In the genomic region with DNA sequence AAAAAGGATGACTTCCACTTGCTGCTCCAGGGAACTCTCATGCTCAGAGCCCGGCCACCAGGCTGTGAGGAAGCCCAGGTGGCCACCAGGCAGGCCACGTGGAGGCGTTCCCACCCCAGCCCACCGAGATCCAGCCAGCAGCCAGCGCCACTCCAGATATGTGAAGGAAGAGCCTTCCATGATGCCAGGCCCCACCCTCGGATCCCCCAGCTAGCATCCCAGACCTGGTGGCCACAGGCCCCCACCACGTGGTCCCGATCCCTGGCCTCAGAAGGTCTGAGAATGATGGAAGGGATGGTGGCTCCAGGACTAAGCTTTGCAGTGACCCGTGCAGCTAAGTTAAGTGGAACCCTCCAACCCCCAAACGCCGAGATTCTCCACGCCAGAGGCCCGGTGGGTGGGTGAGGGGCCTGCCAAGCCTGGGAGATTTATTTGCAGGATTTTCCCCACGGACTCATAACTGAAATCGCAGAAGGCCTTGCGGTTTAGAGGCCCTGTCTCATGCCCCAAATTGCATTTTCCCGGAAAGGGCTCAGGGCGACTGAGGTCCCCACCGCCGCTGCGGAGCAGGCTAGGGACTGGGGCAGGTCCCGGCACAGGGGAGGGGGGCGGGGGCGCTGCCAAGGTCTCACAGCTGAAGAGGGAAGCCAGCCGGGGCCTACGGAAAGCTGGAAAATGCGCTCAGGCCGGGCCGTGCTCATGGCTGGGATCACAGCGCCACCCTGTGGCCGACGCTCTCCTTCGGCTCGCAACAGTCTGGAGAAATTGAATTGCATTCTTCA, we compare ENCODE assay signal across 8 cellular contexts. TPM values are rescaled to one million over a fixed set of nuclear protein-coding genes. Genes with fewer than 3 reads are reported as not detected.
DNase-seq lines count a peak whose midpoint lies in the region; ATAC-seq and TF ChIP-seq lines count a peak whose summit lies in the region.

No MANE protein-coding gene starts in this region.

- no peak overlapping the region for H3K18ac ChIP-seq in H9 (ENCODE audit: insufficient read length, low read depth, low read length)

- no peak overlapping the region for H2BK5ac ChIP-seq in H9 (ENCODE audit: insufficient read length, low read length)

- H3K4me1 Mint-ChIP-seq in Calu3 (ENCODE audit: low read depth, unreplicated experiment) (no peaks in the 10 kb centered on the region), H9 (peaks cover 7 to 12% of the 10 kb centered on the region in 2 experiments)
- H3K4me1 Mint-ChIP-seq in dendritic cell treated with granulocyte-macrophage colony-stimulating factor and Interleukin-4, amounts not matched to agents 40 ng/mL and 50 ng/mL, for 4 days (ENCODE audit: low read depth): no peaks in the 10 kb centered on the region

- H3K4me3 ChIP-seq in left lung: no peak overlapping the region

- H4K8ac ChIP-seq in H9 (replicated peaks; ENCODE audit: insufficient read length, low read depth, low read length): no peak overlapping the region

- no peak overlapping the region for H2BK120ac ChIP-seq in H9 (ENCODE audit: low read depth, low read length, poor library complexity, severe bottlenecking)

- H3K4me3 Mint-ChIP-seq in Calu3 (ENCODE audit: low read depth, unreplicated experiment): no peak overlapping the region
- no peak overlapping the region for H3K4me3 Mint-ChIP-seq in H9
- no peak overlapping the region for H3K4me3 Mint-ChIP-seq in dendritic cell treated with granulocyte-macrophage colony-stimulating factor and Interleukin-4, amounts not matched to agents 40 ng/mL and 50 ng/mL, for 4 days

- H2AK5ac ChIP-seq in H9 (ENCODE audit: insufficient read length, low read length): no peak overlapping the region

- H3K4me1 ChIP-seq in H9 (ENCODE audit: insufficient read depth, low read length) (no peaks in the 10 kb centered on the region), left lung (peaks cover 6 to 8% of the 10 kb centered on the region in 2 donors)

- H4K91ac ChIP-seq in H9 (ENCODE audit: insufficient read length, low read depth, low read length): no peak overlapping the region

- intact Hi-C loops in Calu3 (cut with micrococcal nuclease; ENCODE audit: unreplicated experiment): loop anchor here (5.0 kb wide), 1 partner anchor 816 kb away; no protein-coding TSS in a partner anchor
- intact Hi-C loops in dendritic cell treated with granulocyte-macrophage colony-stimulating factor and Interleukin-4, amounts not matched to agents 40 ng/mL and 50 ng/mL, for 4 days (cut with micrococcal nuclease): loop anchor here (1.0 to 5.0 kb wide), 4 partner anchors 758 to 1031 kb away; no protein-coding TSS in a partner anchor
- intact Hi-C loops in left lung (cut with DNase I): no loop called here

- H3K79me1 ChIP-seq in H9 (ENCODE audit: insufficient read depth, low read depth, low read length, poor library complexity, severe bottlenecking): no peaks in the 10 kb centered on the region

- H3K9ac ChIP-seq in H9 (ENCODE audit: extremely low read depth, insufficient read length, low read length): no peak overlapping the region

- no peaks in the 10 kb centered on the region for H3K79me2 ChIP-seq in H9 (ENCODE audit: insufficient read depth, low read length)

- no peak overlapping the region for H2AFZ ChIP-seq in H9 (ENCODE audit: low read length)

- H4K20me1 ChIP-seq in H9 (ENCODE audit: control insufficient read depth, insufficient read depth, insufficient read length): no peaks in the 10 kb centered on the region

- no peak overlapping the region for H4K5ac ChIP-seq in H9 (ENCODE audit: insufficient read length, low read depth, low read length)

- no peak overlapping the region for H3K27ac ChIP-seq in H9 (ENCODE audit: insufficient read length, low read depth, low read length)
- no peak overlapping the region for H3K27ac ChIP-seq in left lung

- peak; percentile 19 for DNase-seq in Calu3
- DNase-seq in H9: peak; percentile 85
- DNase-seq in NCI-H2171 (lab: John Stamatoyannopoulos, UW): peak; percentile 89
- DNase-seq in activated CD4-positive, CD25-positive, alpha-beta regulatory T cell (lab: John Stamatoyannopoulos, UW): peak in 3 of 4 experiments; percentile 2 to 12 (median 5)
- DNase-seq in left lung: peak; percentile 62 to 86
- DNase-seq in stimulated activated CD4-positive, alpha-beta T cell treated with anti-CD3 and anti-CD28 coated beads, Interleukin-4, amount 100 ng/mL, for 4 hours: peak; percentile 17 to 49

- BruUV-seq in Calu3 (replicated peaks; lab: Mats Ljungman, UMichigan): no TSS peak

- H3K27me3 ChIP-seq in H9 (ENCODE audit: insufficient read depth, low read length) (no peaks in the 10 kb centered on the region), left lung (peaks cover 0 to 5% of the 10 kb centered on the region in 2 donors)

- ATAC-seq in left lung: peak; percentile 99
- no peak for ATAC-seq in HG03108 (IDR thresholded peaks at IDR 0.05; ENCODE audit: unreplicated experiment)

- no peak overlapping the region for H2BK15ac ChIP-seq in H9 (ENCODE audit: low read depth, low read length)

- TF ChIP-seq CTCF in Calu3 (IDR thresholded peaks at IDR 0.05; ENCODE audit: unreplicated experiment) (peak; percentile 23), H9 (conservative IDR thresholded peaks at IDR 0.05) (peak; percentile 95), left lung (IDR thresholded peaks at IDR 0.05) (peak; percentile 78 to 80)

- H3K36me3 ChIP-seq in left lung: no peaks in the 10 kb centered on the region

- H3K9me3 ChIP-seq in H9 (ENCODE audit: control insufficient read depth, low read depth, low read length) (no peaks in the 10 kb centered on the region), left lung (no peaks in the 10 kb centered on the region)

- no peak overlapping the region; the same call in 1 of the 2 replicates for H3K14ac ChIP-seq in H9 (ENCODE audit: insufficient read depth, low read length)

- no CpG with 5 or more reads among the region's 34 CpGs for WGBS in H9 (ENCODE audit: extremely low coverage, insufficient read length, low lambda C conversion rate)

- H3K9me3 Mint-ChIP-seq in Calu3 (ENCODE audit: low read depth, unreplicated experiment) (no peaks in the 10 kb centered on the region), H9 (peaks cover 16 to 21% of the 10 kb centered on the region in 2 experiments)
- H3K9me3 Mint-ChIP-seq in dendritic cell treated with granulocyte-macrophage colony-stimulating factor and Interleukin-4, amounts not matched to agents 40 ng/mL and 50 ng/mL, for 4 days: no peaks in the 10 kb centered on the region

- CTCF ChIA-PET in Calu3 (lab: Charles Lee): no interaction called here

- no peaks in the 10 kb centered on the region for H3K36me3 Mint-ChIP-seq in Calu3 (ENCODE audit: insufficient read depth, unreplicated experiment)
- peaks cover 7 to 18% (median 11%) of the 10 kb centered on the region in 3 experiments; a peak in 6 of 7 replicates for H3K36me3 Mint-ChIP-seq in H9 (ENCODE audit: insufficient read depth in 1 of 3, low read depth in 3 of 3)
- H3K36me3 Mint-ChIP-seq in dendritic cell treated with granulocyte-macrophage colony-stimulating factor and Interleukin-4, amounts not matched to agents 40 ng/mL and 50 ng/mL, for 4 days (ENCODE audit: low read depth): no peaks in the 10 kb centered on the region

- no peak overlapping the region for H3T11ph ChIP-seq in H9 (ENCODE audit: low read length)

- no peak overlapping the region for H3K27ac Mint-ChIP-seq in Calu3 (ENCODE audit: unreplicated experiment)
- no peak overlapping the region for H3K27ac Mint-ChIP-seq in H9
- peak overlapping the region; percentile 35 for H3K27ac Mint-ChIP-seq in dendritic cell treated with granulocyte-macrophage colony-stimulating factor and Interleukin-4, amounts not matched to agents 40 ng/mL and 50 ng/mL, for 4 days

- H2BK20ac ChIP-seq in H9 (ENCODE audit: low read depth, low read length, poor library complexity, severe bottlenecking): no peak overlapping the region

- no peak overlapping the region for H3K4ac ChIP-seq in H9 (ENCODE audit: low read depth, low read length)

- H2BK12ac ChIP-seq in H9 (ENCODE audit: insufficient read length, low read depth, low read length): no peak overlapping the region

- H3K56ac ChIP-seq in H9 (ENCODE audit: insufficient read length, low read depth, low read length): no peak overlapping the region

- no peaks in the 10 kb centered on the region for H3K23me2 ChIP-seq in H9 (ENCODE audit: insufficient read length, low read depth, low read length, poor library complexity, severe bottlenecking)

- H3K27me3 Mint-ChIP-seq in Calu3 (ENCODE audit: unreplicated experiment): no peaks in the 10 kb centered on the region
- H3K27me3 Mint-ChIP-seq in H9 (ENCODE audit: low read depth): peaks cover 16% of the 10 kb centered on the region
- peaks cover 7% of the 10 kb centered on the region for H3K27me3 Mint-ChIP-seq in dendritic cell treated with granulocyte-macrophage colony-stimulating factor and Interleukin-4, amounts not matched to agents 40 ng/mL and 50 ng/mL, for 4 days

- H3K4me2 ChIP-seq in H9 (ENCODE audit: insufficient read depth, insufficient read length, low read length): no peak overlapping the region

- no peak overlapping the region for H3K23ac ChIP-seq in H9 (ENCODE audit: insufficient read length, low read depth, low read length)

RNA-seq across cellular contexts. Expression of a gene that starts 31.1 kb away (rescaled TPM):
- total RNA-seq in Calu3 (2022) (not detected in 2 replicates), H9 (2021) (not detected in 2 replicates), left lung (10 to 100 TPM in 1 of 2 donors, 1 to 10 TPM in 1; 2.4 to 28.0 TPM)

Comparison
In these comparisons a context has a peak if more than half of its experiments do, and no peak if none do; other contexts are left out.
1. DNase-seq: peak in every context shown above with its lines; median percentile 89 in NCI-H2171; 85 in H9; 74 in left lung; 33 in stimulated activated CD4-positive, alpha-beta T cell treated with anti-CD3 and anti-CD28 coated beads, Interleukin-4, amount 100 ng/mL, for 4 hours; 19 in Calu3; 5 in activated CD4-positive, CD25-positive, alpha-beta regulatory T cell.
2. CTCF ChIP-seq: peak in every context shown above with its lines; median percentile 95 in H9; 79 in left lung; 23 in Calu3.
3. intact Hi-C loops: an anchor here in Calu3 (5.0 kb wide) and dendritic cell treated with granulocyte-macrophage colony-stimulating factor and Interleukin-4, amounts not matched to agents 40 ng/mL and 50 ng/mL, for 4 days (1.0 to 5.0 kb wide); none called in left lung.